ENCODE assay signal across 8 cellular contexts in the genomic region with DNA sequence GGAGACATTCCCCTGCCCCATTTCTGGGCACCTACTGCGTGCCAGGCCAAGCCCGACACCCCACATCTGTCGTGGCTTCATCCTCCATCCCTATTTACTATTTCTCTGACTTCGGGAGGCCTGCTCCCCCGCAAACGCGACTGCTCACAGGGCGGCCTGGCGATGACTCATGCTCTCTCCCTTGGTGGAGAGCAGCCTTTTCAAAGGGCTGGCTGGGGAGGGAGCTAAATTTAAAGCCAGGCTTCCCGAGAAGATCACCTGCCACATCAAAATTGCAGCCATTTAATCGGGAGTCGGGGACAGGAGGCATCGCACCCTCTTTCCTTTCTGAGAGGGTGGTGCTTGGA. TPM values are rescaled to one million over a fixed set of nuclear protein-coding genes. Genes with fewer than 3 reads are reported as not detected.
DNase-seq lines count a peak whose midpoint lies in the region; ATAC-seq and TF ChIP-seq lines count a peak whose summit lies in the region.
"Had no signal": no experiment of that assay in that cellular context is flagged by ENCODE, and none has a peak within 500 bp of the region (broad histone marks: within the 10 kb centered on the region; RNA-seq: fewer than 3 reads in every experiment).

No MANE protein-coding gene starts in this region.

- peaks cover 5% of the 10 kb centered on the region for H3K27me3 ChIP-seq in GM23338 (ENCODE audit: insufficient read depth)

- H3K27me3 Mint-ChIP-seq in GM23338 (ENCODE audit: insufficient read depth, low read depth, poor library complexity) = peaks cover 3% of the 10 kb centered on the region

- H3K9me2 ChIP-seq in GM23338 (ENCODE audit: insufficient read depth) = no peaks in the 10 kb centered on the region

- H3K27ac Mint-ChIP-seq in GM23338 = no peak overlapping the region

- peaks cover 12% of the 10 kb centered on the region for H3K4me1 Mint-ChIP-seq in GM23338

- H3F3A ChIP-seq in GM23338 (replicated peaks; ENCODE audit: low read depth) = 0 out of 2 replicates have a peak, but pooled peaks cover 6% of the 10 kb centered on the region

- H3K79me2 ChIP-seq in GM23338 (replicated peaks; ENCODE audit: insufficient read depth) = no peaks in the 10 kb centered on the region

- no peaks in the 10 kb centered on the region for H4K20me1 ChIP-seq in GM23338 (replicated peaks; ENCODE audit: insufficient read depth)

- no peaks in the 10 kb centered on the region for H3K36me3 Mint-ChIP-seq in GM23338 (ENCODE audit: low read depth)

- no peak overlapping the region for H3K27ac ChIP-seq in GM23338 (ENCODE audit: low read depth)

- no peaks in the 10 kb centered on the region for H3K9me3 Mint-ChIP-seq in GM23338

- no peaks in the 10 kb centered on the region for H3K36me3 ChIP-seq in GM23338 (ENCODE audit: insufficient read depth)
- H3K36me3 ChIP-seq: esophagus muscularis mucosa had no signal

- H3K4me2 ChIP-seq in GM23338 = no peak overlapping the region

- peaks cover 3% of the 10 kb centered on the region; the same call in 1 of the 2 replicates for H3K4me1 ChIP-seq in GM23338 (ENCODE audit: insufficient read depth)

- no peak for TF ChIP-seq CTCF in GM23338 (conservative IDR thresholded peaks at IDR 0.05; ENCODE audit: low read depth in 2 of 2)

- no peak overlapping the region for H3K4me3 ChIP-seq in GM23338
- H3K4me3 ChIP-seq: esophagus muscularis mucosa had no signal

- H2AFZ ChIP-seq in GM23338 = peak overlapping the region; percentile 66; the same call in 1 of the 2 replicates

- H3K4me3 Mint-ChIP-seq in GM23338 = 0 out of 3 replicates have a peak overlapping the region, but pooled peaks have one; percentile 20

- DNase-seq in GM23338 (ENCODE audit: low spot score) (peak; percentile 60), NCI-H345 (lab: John Stamatoyannopoulos, UW) (peak; percentile 82), dedifferentiated amniotic fluid mesenchymal stem cell (ENCODE audit: extremely low spot score) (peak; percentile 32), putamen (ENCODE audit: low spot score) (peak; percentile 13), NCI-H1436 treated with DMSO at 0.1 percent for 48 hours (lab: John Stamatoyannopoulos, UW) (no peak)
- no peak for DNase-seq in stimulated activated CD4-positive, alpha-beta T cell treated with anti-CD3 and anti-CD28 coated beads, Interleukin-2, amount 100 ng/mL, for 48 hours

- ATAC-seq in GM23338 (peak; percentile 53), HG02798 (IDR thresholded peaks at IDR 0.05; ENCODE audit: poor library complexity, unreplicated experiment) (no peak)

TF ChIP-seq in GM23338, 12 proteins besides CTCF, POLR2A, EP300 and RAD21 (continues in another document):
- TF ChIP-seq EZH2phosphoT487 (IDR thresholded peaks at IDR 0.05; ENCODE audit: unreplicated experiment) (no peak), STAT1 (IDR thresholded peaks at IDR 0.05; ENCODE audit: unreplicated experiment) (no peak), CREB1 (CRISPR knock-in tag; IDR thresholded peaks at IDR 0.05; ENCODE audit: low read depth) (no peak), POLR2AphosphoS5 (IDR thresholded peaks at IDR 0.05; ENCODE audit: low read depth) (no peak), EZH2 (IDR thresholded peaks at IDR 0.05; ENCODE audit: low read depth, unreplicated experiment) (no peak), ZNF114 (CRISPR knock-in tag; IDR thresholded peaks at IDR 0.05) (no peak), ZNF331 (CRISPR knock-in tag; IDR thresholded peaks at IDR 0.05; ENCODE audit: low read depth) (no peak), NANOG (IDR thresholded peaks at IDR 0.05; ENCODE audit: borderline replicate concordance) (no peak)
- TF ChIP-seq, protein P1, sequence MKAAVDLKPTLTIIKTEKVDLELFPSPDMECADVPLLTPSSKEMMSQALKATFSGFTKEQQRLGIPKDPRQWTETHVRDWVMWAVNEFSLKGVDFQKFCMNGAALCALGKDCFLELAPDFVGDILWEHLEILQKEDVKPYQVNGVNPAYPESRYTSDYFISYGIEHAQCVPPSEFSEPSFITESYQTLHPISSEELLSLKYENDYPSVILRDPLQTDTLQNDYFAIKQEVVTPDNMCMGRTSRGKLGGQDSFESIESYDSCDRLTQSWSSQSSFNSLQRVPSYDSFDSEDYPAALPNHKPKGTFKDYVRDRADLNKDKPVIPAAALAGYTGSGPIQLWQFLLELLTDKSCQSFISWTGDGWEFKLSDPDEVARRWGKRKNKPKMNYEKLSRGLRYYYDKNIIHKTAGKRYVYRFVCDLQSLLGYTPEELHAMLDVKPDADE (IDR thresholded peaks at IDR 0.05) = no peak
- TF ChIP-seq, protein P2, sequence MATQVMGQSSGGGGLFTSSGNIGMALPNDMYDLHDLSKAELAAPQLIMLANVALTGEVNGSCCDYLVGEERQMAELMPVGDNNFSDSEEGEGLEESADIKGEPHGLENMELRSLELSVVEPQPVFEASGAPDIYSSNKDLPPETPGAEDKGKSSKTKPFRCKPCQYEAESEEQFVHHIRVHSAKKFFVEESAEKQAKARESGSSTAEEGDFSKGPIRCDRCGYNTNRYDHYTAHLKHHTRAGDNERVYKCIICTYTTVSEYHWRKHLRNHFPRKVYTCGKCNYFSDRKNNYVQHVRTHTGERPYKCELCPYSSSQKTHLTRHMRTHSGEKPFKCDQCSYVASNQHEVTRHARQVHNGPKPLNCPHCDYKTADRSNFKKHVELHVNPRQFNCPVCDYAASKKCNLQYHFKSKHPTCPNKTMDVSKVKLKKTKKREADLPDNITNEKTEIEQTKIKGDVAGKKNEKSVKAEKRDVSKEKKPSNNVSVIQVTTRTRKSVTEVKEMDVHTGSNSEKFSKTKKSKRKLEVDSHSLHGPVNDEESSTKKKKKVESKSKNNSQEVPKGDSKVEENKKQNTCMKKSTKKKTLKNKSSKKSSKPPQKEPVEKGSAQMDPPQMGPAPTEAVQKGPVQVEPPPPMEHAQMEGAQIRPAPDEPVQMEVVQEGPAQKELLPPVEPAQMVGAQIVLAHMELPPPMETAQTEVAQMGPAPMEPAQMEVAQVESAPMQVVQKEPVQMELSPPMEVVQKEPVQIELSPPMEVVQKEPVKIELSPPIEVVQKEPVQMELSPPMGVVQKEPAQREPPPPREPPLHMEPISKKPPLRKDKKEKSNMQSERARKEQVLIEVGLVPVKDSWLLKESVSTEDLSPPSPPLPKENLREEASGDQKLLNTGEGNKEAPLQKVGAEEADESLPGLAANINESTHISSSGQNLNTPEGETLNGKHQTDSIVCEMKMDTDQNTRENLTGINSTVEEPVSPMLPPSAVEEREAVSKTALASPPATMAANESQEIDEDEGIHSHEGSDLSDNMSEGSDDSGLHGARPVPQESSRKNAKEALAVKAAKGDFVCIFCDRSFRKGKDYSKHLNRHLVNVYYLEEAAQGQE (IDR thresholded peaks at IDR 0.05; ENCODE audit: unreplicated experiment) = no peak

RNA-seq across cellular contexts. Expression of a gene that starts 24.9 kb away (rescaled TPM):
- 3.4 and 4.3 TPM in 2 replicates for total RNA-seq in GM23338 (2014; rRNA removed; shearing (Covaris generic))
- 0.64 and 0.71 TPM in 2 replicates for polyA plus RNA-seq in GM23338 (2016; fragmentation: Nextera tagmentation; extraction: Ambion mirVana)

Comparison
In these comparisons a context has a peak if more than half of its experiments do, and no peak if none do; other contexts are left out.
1. DNase-seq: peak in GM23338 (single experiment), NCI-H345 (single experiment), dedifferentiated amniotic fluid mesenchymal stem cell (single experiment) and putamen (single experiment); none in NCI-H1436 treated with DMSO at 0.1 percent for 48 hours (single experiment) and stimulated activated CD4-positive, alpha-beta T cell treated with anti-CD3 and anti-CD28 coated beads, Interleukin-2, amount 100 ng/mL, for 48 hours (0 of 2).